ENCODE assay signal across 18 cellular contexts in genomic region chr13:38804536-38804935, GRCh38.
A peak's percentile ranks its signal among the peaks of the same experiment; 100 is the strongest.
DNase-seq lines count a peak whose midpoint lies in the region; ATAC-seq and TF ChIP-seq lines count a peak whose summit lies in the region.
"Had no signal": no experiment of that assay in that cellular context is flagged by ENCODE, and none has a peak within 500 bp of the region (broad histone marks: within the 10 kb centered on the region; RNA-seq: fewer than 3 reads in every experiment).

No MANE protein-coding gene starts in this region.

- H3K27ac ChIP-seq in HUES48 (ENCODE audit: low read depth, low read length) (peak overlapping the region; percentile 91), SJCRH30 (no peak overlapping the region), Peyer's patch (no peak overlapping the region), gastrocnemius medialis (no peak overlapping the region)
- H3K27ac ChIP-seq: thoracic aorta, WERI-Rb-1 had no signal

- TF ChIP-seq POLR2A in Peyer's patch (IDR thresholded peaks at IDR 0.05) (no peak), gastrocnemius medialis (IDR thresholded peaks at IDR 0.05) (no peak)

- H3K4me3 ChIP-seq in HUES48 (ENCODE audit: low read depth, low read length) (no peak overlapping the region), retinal pigment epithelial cell (ENCODE audit: low read length) (no peak overlapping the region), SJCRH30 (no peak overlapping the region), Peyer's patch (no peak overlapping the region), gastrocnemius medialis (no peak overlapping the region)
- H3K4me3 ChIP-seq: thoracic aorta had no signal

- intact Hi-C loops in gastrocnemius medialis (cut with DNase I; ENCODE audit: low total_unique reads), result no loop called here

- DNase-seq in astrocyte of the hippocampus (ENCODE audit: low read depth, low spot score) (peak; percentile 62), glomerular visceral epithelial cell (ENCODE audit: extremely low spot score) (peak; percentile 44), retinal pigment epithelial cell (ENCODE audit: low read depth) (peak; percentile 8), SJCRH30 (no peak), Peyer's patch (no peak), gastrocnemius medialis (no peak)
- DNase-seq: activated CD8-positive, alpha-beta T cell treated with anti-CD3 and anti-CD28 coated beads for 36 hours; activated naive CD8-positive, alpha-beta T cell treated with anti-CD3 and anti-CD28 coated beads, Interleukin-2, amount 50 U/mL, for 24 hours; activated T-cell treated with anti-CD3 and anti-CD28 coated beads, Interleukin-2, amount 50 U/mL, for 72 hours; BE2C; cerebellar nuclear complex; midbrain; NCI-H1048; occipital lobe; stimulated activated CD4-positive, alpha-beta T cell treated with anti-CD3 and anti-CD28 coated beads, Interleukin-4, amount 100 ng/mL, for 1 hour; WERI-Rb-1 had no signal

- H3K36me3 ChIP-seq in HUES48 (ENCODE audit: control insufficient read depth, insufficient read depth, low read length) (no peaks in the 10 kb centered on the region), SJCRH30 (no peaks in the 10 kb centered on the region), Peyer's patch (no peaks in the 10 kb centered on the region), gastrocnemius medialis (no peaks in the 10 kb centered on the region)
- H3K36me3 ChIP-seq: BE2C, thoracic aorta, WERI-Rb-1 had no signal

- H3K4me1 ChIP-seq in HUES48 (ENCODE audit: control insufficient read depth, insufficient read depth, low read length) (peaks cover 28% of the 10 kb centered on the region), SJCRH30 (no peaks in the 10 kb centered on the region), Peyer's patch (no peaks in the 10 kb centered on the region), gastrocnemius medialis (no peaks in the 10 kb centered on the region)
- H3K4me1 ChIP-seq: BE2C had no signal

- ATAC-seq in gastrocnemius medialis, result no peak
- ATAC-seq: activated CD8-positive, alpha-beta T cell treated with anti-CD3 and anti-CD28 coated beads for 36 hours; activated naive CD8-positive, alpha-beta T cell treated with anti-CD3 and anti-CD28 coated beads, Interleukin-2, amount 50 U/mL, for 24 hours; activated T-cell treated with anti-CD3 and anti-CD28 coated beads, Interleukin-2, amount 50 U/mL, for 72 hours had no signal

- in situ Hi-C loops in gastrocnemius medialis (cut with MboI; ENCODE audit: low sequenced_read_pairs in 4 of 4), result no loop called here

- TF ChIP-seq CTCF in retinal pigment epithelial cell (conservative IDR thresholded peaks at IDR 0.05; ENCODE audit: low read depth, low read length) (no peak), Peyer's patch (IDR thresholded peaks at IDR 0.05) (no peak), gastrocnemius medialis (IDR thresholded peaks at IDR 0.05 in 4 of 5, conservative IDR thresholded peaks at IDR 0.05 in 1 of 5) (no peak)

- H3K9me3 ChIP-seq in HUES48 (ENCODE audit: control insufficient read depth, insufficient read depth, low read length), result no peaks in the 10 kb centered on the region
- H3K9me3 ChIP-seq in SJCRH30 (replicated peaks), result no peaks in the 10 kb centered on the region; the same call in 1 of the 2 replicates
- H3K9me3 ChIP-seq in Peyer's patch, result peaks cover 0 to 9% (median 0%) of the 10 kb centered on the region in 4 donors
- H3K9me3 ChIP-seq in gastrocnemius medialis, result peaks cover 0 to 1% (median 0%) of the 10 kb centered on the region in 3 donors
- H3K9me3 ChIP-seq: BE2C had no signal

- no peak overlapping the region for H3K9ac ChIP-seq in HUES48 (ENCODE audit: low read depth, low read length)

- H3K27me3 ChIP-seq in HUES48 (ENCODE audit: control insufficient read depth, insufficient read depth, low read length), result no peaks in the 10 kb centered on the region
- H3K27me3 ChIP-seq in SJCRH30, result no peaks in the 10 kb centered on the region
- no peaks in the 10 kb centered on the region for H3K27me3 ChIP-seq in Peyer's patch
- H3K27me3 ChIP-seq in gastrocnemius medialis, result no peaks in the 10 kb centered on the region
- H3K27me3 ChIP-seq: BE2C had no signal

Comparison
In these comparisons a context has a peak if more than half of its experiments do, and no peak if none do; other contexts are left out.
1. DNase-seq: peak in astrocyte of the hippocampus (single experiment), glomerular visceral epithelial cell (single experiment) and retinal pigment epithelial cell (single experiment); none in SJCRH30 (0 of 2), Peyer's patch (0 of 3) and gastrocnemius medialis (0 of 2).